Comparison of ENCODE assay signal across 29 cellular contexts in genomic region chr4:7009591-7009990, GRCh38.
"Had no signal": no experiment of that assay in that cellular context is flagged by ENCODE, and none has a peak within 500 bp of the region (broad histone marks: within the 10 kb centered on the region; RNA-seq: fewer than 3 reads in every experiment).

No MANE protein-coding gene starts in this region.

- H3K4me3 ChIP-seq: colonic mucosa, dorsolateral prefrontal cortex, gastroesophageal sphincter, left lung, mucosa of descending colon, ovary, spleen, thyroid gland, upper lobe of left lung, vagina had no signal

- H3K4me1 ChIP-seq: colonic mucosa, left lung, thyroid gland, upper lobe of left lung had no signal

- H3K36me3 ChIP-seq: ovary had no signal

- H3K4me3 Mint-ChIP-seq: activated B cell treated with CpG ODN at 0.5 μM for 24 hours; activated CD8-positive, alpha-beta memory T cell treated with anti-CD3 and anti-CD28 coated beads, Interleukin-2, amount 10 ng/mL, durations not matched to agents 7 days and 5 days; activated CD8-positive, alpha-beta T cell treated with anti-CD3 and anti-CD28 coated beads, Interleukin-2, amount 10 ng/mL, durations not matched to agents 7 days and 5 days; activated naive CD8-positive, alpha-beta T cell; activated T-cell treated with anti-CD3 and anti-CD28 coated beads, Interleukin-2, amount 50 U/mL, for 72 hours; immature natural killer cell; nephron; stimulated activated naive CD8-positive, alpha-beta T cell treated with anti-CD3 and anti-CD28 coated beads, Interleukin-15, Interleukin-2, amounts not matched to agents 100 ng/mL and 50 ng/mL, for 24 hours; T-helper 2 cell treated with Interferon-gamma antibody and Interleukin-4, amounts not matched to agents 5 μg/mL and 100 μg/mL, for 36 hours had no signal

- H3K9me3 Mint-ChIP-seq: activated B cell treated with CpG ODN at 0.5 μM for 24 hours; activated T-cell treated with anti-CD3 and anti-CD28 coated beads, Interleukin-2, amount 50 U/mL, for 72 hours; immature natural killer cell; nephron; stimulated activated naive CD8-positive, alpha-beta T cell treated with anti-CD3 and anti-CD28 coated beads, Interleukin-15, Interleukin-2, amounts not matched to agents 100 ng/mL and 50 ng/mL, for 24 hours; T-helper 2 cell treated with Interferon-gamma antibody and Interleukin-4, amounts not matched to agents 5 μg/mL and 100 μg/mL, for 36 hours had no signal

- H3K27ac ChIP-seq: colonic mucosa, gastroesophageal sphincter, left lung, neutrophil, ovary, spleen, thyroid gland, upper lobe of left lung, vagina had no signal

- H3K27me3 Mint-ChIP-seq: activated B cell treated with CpG ODN at 0.5 μM for 24 hours; activated CD8-positive, alpha-beta memory T cell treated with anti-CD3 and anti-CD28 coated beads, Interleukin-2, amount 10 ng/mL, durations not matched to agents 7 days and 5 days; activated naive CD8-positive, alpha-beta T cell; progenitor cell of endocrine pancreas; stimulated activated naive CD8-positive, alpha-beta T cell treated with anti-CD3 and anti-CD28 coated beads, Interleukin-15, Interleukin-2, amounts not matched to agents 100 ng/mL and 50 ng/mL, for 24 hours had no signal

- H3K9me3 ChIP-seq: colonic mucosa, gastroesophageal sphincter, left lung, mucosa of descending colon, neutrophil, ovary, spleen, thyroid gland, upper lobe of left lung, vagina had no signal

- H3K27ac Mint-ChIP-seq: activated B cell treated with CpG ODN at 0.5 μM for 24 hours; activated CD8-positive, alpha-beta memory T cell treated with anti-CD3 and anti-CD28 coated beads, Interleukin-2, amount 10 ng/mL, durations not matched to agents 7 days and 5 days; activated CD8-positive, alpha-beta T cell treated with anti-CD3 and anti-CD28 coated beads, Interleukin-2, amount 10 ng/mL, durations not matched to agents 7 days and 5 days; activated naive CD8-positive, alpha-beta T cell; activated T-cell treated with anti-CD3 and anti-CD28 coated beads, Interleukin-2, amount 50 U/mL, for 72 hours; immature natural killer cell; nephron; stimulated activated naive CD8-positive, alpha-beta T cell treated with anti-CD3 and anti-CD28 coated beads, Interleukin-15, Interleukin-2, amounts not matched to agents 100 ng/mL and 50 ng/mL, for 24 hours; T-helper 2 cell treated with Interferon-gamma antibody and Interleukin-4, amounts not matched to agents 5 μg/mL and 100 μg/mL, for 36 hours had no signal

- H3K27me3 ChIP-seq: colonic mucosa, dorsolateral prefrontal cortex, gastroesophageal sphincter, left lung, neutrophil, ovary, spleen, thyroid gland, upper lobe of left lung, vagina had no signal

- DNase-seq: activated B cell treated with CpG ODN at 0.5 μM for 24 hours; activated CD8-positive, alpha-beta memory T cell treated with anti-CD3 and anti-CD28 coated beads, Interleukin-2, amount 10 ng/mL, durations not matched to agents 7 days and 5 days; activated CD8-positive, alpha-beta T cell treated with anti-CD3 and anti-CD28 coated beads, Interleukin-2, amount 10 ng/mL, durations not matched to agents 7 days and 5 days; activated effector memory CD4-positive, alpha-beta T cell treated with Interleukin-2 at 50 U/mL for 16 hours; activated naive CD4-positive, alpha-beta T cell treated with Interleukin-2 at 50 U/mL for 16 hours; activated T-cell treated with anti-CD3 and anti-CD28 coated beads, Interleukin-2, amount 50 U/mL, for 72 hours; cerebellar nuclear complex; colonic mucosa; effector memory CD4-positive, alpha-beta T cell; hypothalamus; immature natural killer cell; kidney glomerular epithelial cell; left lung; mucosa of descending colon; ovary; retina; T-helper 1 cell; thyroid gland; upper lobe of left lung had no signal

- ATAC-seq: activated CD8-positive, alpha-beta memory T cell treated with anti-CD3 and anti-CD28 coated beads, Interleukin-2, amount 10 ng/mL, durations not matched to agents 7 days and 5 days; activated CD8-positive, alpha-beta T cell treated with anti-CD3 and anti-CD28 coated beads, Interleukin-2, amount 10 ng/mL, durations not matched to agents 7 days and 5 days; activated T-cell treated with anti-CD3 and anti-CD28 coated beads, Interleukin-2, amount 50 U/mL, for 72 hours; gastroesophageal sphincter; left lung; mucosa of descending colon had no signal
